ENCODE assay signal across 19 cellular contexts in the genomic region with DNA sequence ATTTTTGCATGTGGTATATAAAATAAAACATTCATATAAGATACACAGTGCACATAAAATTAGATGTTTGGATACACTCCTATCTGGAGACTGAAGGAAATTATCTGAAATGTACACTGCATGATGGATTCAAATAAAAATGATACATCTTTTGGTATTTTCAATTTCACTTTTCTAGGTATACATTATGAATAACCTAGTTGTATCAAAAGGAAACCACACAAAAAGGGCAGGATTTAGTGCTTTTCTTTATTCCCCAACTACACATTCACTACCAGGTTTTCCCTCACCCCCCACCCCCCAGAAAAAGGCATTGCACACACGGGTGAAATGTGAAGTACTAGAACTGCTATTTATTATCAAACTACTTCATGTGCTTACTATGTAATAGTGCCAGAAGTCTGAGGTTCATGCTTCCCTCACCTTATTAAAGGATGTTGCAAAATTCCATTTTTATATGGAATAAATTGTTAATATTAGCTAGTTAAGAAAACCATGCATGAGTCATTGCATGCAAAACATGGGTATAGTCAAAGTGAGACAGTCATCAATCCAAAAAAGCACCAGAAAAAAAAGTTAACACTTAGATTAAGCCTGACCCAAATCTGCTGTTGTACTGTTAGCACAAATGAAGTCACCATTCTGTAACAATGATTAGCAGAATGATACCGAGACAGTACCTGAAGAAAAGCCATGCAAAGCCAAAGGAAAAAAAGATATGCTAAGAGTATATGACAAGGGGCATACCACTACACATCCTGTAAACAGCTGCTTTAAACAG. TPM values are rescaled to one million over a fixed set of nuclear protein-coding genes. Genes with fewer than 3 reads are reported as not detected.
DNase-seq lines count a peak whose midpoint lies in the region; ATAC-seq and TF ChIP-seq lines count a peak whose summit lies in the region.
"Had no signal": no experiment of that assay in that cellular context is flagged by ENCODE, and none has a peak within 500 bp of the region (broad histone marks: within the 10 kb centered on the region; RNA-seq: fewer than 3 reads in every experiment).

No MANE protein-coding gene starts in this region.

- H3K4me3 Mint-ChIP-seq in activated CD4-positive, alpha-beta T cell treated with anti-CD3 and anti-CD28 coated beads, Interleukin-2, amount 10 ng/mL, durations not matched to agents 24 days and 14 days, result no peak overlapping the region
- H3K4me3 Mint-ChIP-seq: CD14-positive monocyte; central memory CD8-positive, alpha-beta T cell; effector memory CD8-positive, alpha-beta T cell; nephron had no signal

- no peak for TF ChIP-seq CTCF in GM13976 (IDR thresholded peaks at IDR 0.05; ENCODE audit: borderline replicate concordance, control extremely low read depth, extremely low read depth, insufficient read depth, missing control alignments)

- ATAC-seq in HG02870 (IDR thresholded peaks at IDR 0.05; ENCODE audit: unreplicated experiment) (peak; percentile 44), GM21367 (IDR thresholded peaks at IDR 0.05; ENCODE audit: unreplicated experiment) (no peak)
- peak; percentile 74 to 86 for ATAC-seq in activated naive CD4-positive, alpha-beta T cell treated with anti-CD3 and anti-CD28 coated beads, Interleukin-2, amount 50 U/mL, for 72 hours
- ATAC-seq: effector memory CD8-positive, alpha-beta T cell; Panc1 had no signal

- in situ Hi-C loops in GM13976 (cut with MboI; ENCODE audit: low sequenced_read_pairs, unreplicated experiment) (no loop called here), KBM-7 (cut with MboI; ENCODE audit: low pct_unique_long_range_greater_than_20kb, low sequenced_read_pairs) (no loop called here)

- intact Hi-C loops in activated CD4-positive, alpha-beta T cell treated with anti-CD3 and anti-CD28 coated beads, Interleukin-2, amount 10 ng/mL, durations not matched to agents 24 days and 14 days (cut with micrococcal nuclease), result loop anchor here (1.0 to 2.0 kb wide), 2 partner anchors 58 to 184 kb away; partner anchors contain the start of gene HNRNPA0

- peak overlapping the region; percentile 43 for H3K27ac Mint-ChIP-seq in activated CD4-positive, alpha-beta T cell treated with anti-CD3 and anti-CD28 coated beads, Interleukin-2, amount 10 ng/mL, durations not matched to agents 24 days and 14 days
- H3K27ac Mint-ChIP-seq in activated naive CD4-positive, alpha-beta T cell treated with anti-CD3 and anti-CD28 coated beads, Interleukin-2, amount 50 U/mL, for 72 hours, result peak overlapping the region; percentile 72 to 83
- H3K27ac Mint-ChIP-seq: effector memory CD8-positive, alpha-beta T cell; nephron had no signal

- no peaks in the 10 kb centered on the region for H3K9me3 Mint-ChIP-seq in activated CD4-positive, alpha-beta T cell treated with anti-CD3 and anti-CD28 coated beads, Interleukin-2, amount 10 ng/mL, durations not matched to agents 24 days and 14 days
- no peaks in the 10 kb centered on the region for H3K9me3 Mint-ChIP-seq in activated naive CD4-positive, alpha-beta T cell treated with anti-CD3 and anti-CD28 coated beads, Interleukin-2, amount 50 U/mL, for 72 hours
- H3K9me3 Mint-ChIP-seq: CD14-positive monocyte; central memory CD8-positive, alpha-beta T cell; effector memory CD8-positive, alpha-beta T cell; nephron had no signal

- peaks cover 4% of the 10 kb centered on the region for H3K4me1 Mint-ChIP-seq in activated CD4-positive, alpha-beta T cell treated with anti-CD3 and anti-CD28 coated beads, Interleukin-2, amount 10 ng/mL, durations not matched to agents 24 days and 14 days
- H3K4me1 Mint-ChIP-seq: CD14-positive monocyte; central memory CD8-positive, alpha-beta T cell had no signal

- H3K36me3 Mint-ChIP-seq in activated CD4-positive, alpha-beta T cell treated with anti-CD3 and anti-CD28 coated beads, Interleukin-2, amount 10 ng/mL, durations not matched to agents 24 days and 14 days (ENCODE audit: low read depth), result peaks cover 42% of the 10 kb centered on the region
- peaks cover 11 to 35% of the 10 kb centered on the region in 2 donors for H3K36me3 Mint-ChIP-seq in activated naive CD4-positive, alpha-beta T cell treated with anti-CD3 and anti-CD28 coated beads, Interleukin-2, amount 50 U/mL, for 72 hours

- DNase-seq in activated CD4-positive, alpha-beta T cell treated with anti-CD3 and anti-CD28 coated beads, Interleukin-2, amount 10 ng/mL, durations not matched to agents 24 days and 14 days, result no peak
- no peak for DNase-seq in activated CD4-positive, alpha-beta T cell treated with anti-CD3 and anti-CD28 coated beads for 4 hours
- DNase-seq in GM13976 (ENCODE audit: low spot score), result peak; percentile 26
- DNase-seq in activated naive CD4-positive, alpha-beta T cell treated with anti-CD3 and anti-CD28 coated beads, Interleukin-2, amount 50 U/mL, for 72 hours (ENCODE audit: low spot score in 2 of 2), result peak in 1 of 2 donors; percentile 5
- no peak for DNase-seq in KBM-7
- no peak for DNase-seq in AG08396 (ENCODE audit: low spot score)
- DNase-seq: amniotic stem cell; DMS79 treated with DMSO at 0.1 percent for 48 hours; effector memory CD8-positive, alpha-beta T cell; kidney; mesenchymal stem cell; NCI-H526 treated with DMSO at 0.1 percent for 48 hours had no signal

- no peaks in the 10 kb centered on the region for H3K27me3 Mint-ChIP-seq in activated CD4-positive, alpha-beta T cell treated with anti-CD3 and anti-CD28 coated beads, Interleukin-2, amount 10 ng/mL, durations not matched to agents 24 days and 14 days
- H3K27me3 Mint-ChIP-seq: central memory CD8-positive, alpha-beta T cell; effector memory CD8-positive, alpha-beta T cell had no signal

RNA-seq across cellular contexts. Expression of gene PKD2L2, which starts 49.3 kb away (rescaled TPM):
- not detected in 2 replicates for total RNA-seq in activated CD4-positive, alpha-beta T cell treated with anti-CD3 and anti-CD28 coated beads, Interleukin-2, amount 10 ng/mL, durations not matched to agents 24 days and 14 days
- under 1 TPM in 1 of 2 donors, not detected in 1; 0.48 TPM for total RNA-seq in activated naive CD4-positive, alpha-beta T cell treated with anti-CD3 and anti-CD28 coated beads, Interleukin-2, amount 50 U/mL, for 72 hours
- total RNA-seq: kidney, vagina had no signal
